9 cellular contexts compared by ENCODE assay signal in the genomic region with DNA sequence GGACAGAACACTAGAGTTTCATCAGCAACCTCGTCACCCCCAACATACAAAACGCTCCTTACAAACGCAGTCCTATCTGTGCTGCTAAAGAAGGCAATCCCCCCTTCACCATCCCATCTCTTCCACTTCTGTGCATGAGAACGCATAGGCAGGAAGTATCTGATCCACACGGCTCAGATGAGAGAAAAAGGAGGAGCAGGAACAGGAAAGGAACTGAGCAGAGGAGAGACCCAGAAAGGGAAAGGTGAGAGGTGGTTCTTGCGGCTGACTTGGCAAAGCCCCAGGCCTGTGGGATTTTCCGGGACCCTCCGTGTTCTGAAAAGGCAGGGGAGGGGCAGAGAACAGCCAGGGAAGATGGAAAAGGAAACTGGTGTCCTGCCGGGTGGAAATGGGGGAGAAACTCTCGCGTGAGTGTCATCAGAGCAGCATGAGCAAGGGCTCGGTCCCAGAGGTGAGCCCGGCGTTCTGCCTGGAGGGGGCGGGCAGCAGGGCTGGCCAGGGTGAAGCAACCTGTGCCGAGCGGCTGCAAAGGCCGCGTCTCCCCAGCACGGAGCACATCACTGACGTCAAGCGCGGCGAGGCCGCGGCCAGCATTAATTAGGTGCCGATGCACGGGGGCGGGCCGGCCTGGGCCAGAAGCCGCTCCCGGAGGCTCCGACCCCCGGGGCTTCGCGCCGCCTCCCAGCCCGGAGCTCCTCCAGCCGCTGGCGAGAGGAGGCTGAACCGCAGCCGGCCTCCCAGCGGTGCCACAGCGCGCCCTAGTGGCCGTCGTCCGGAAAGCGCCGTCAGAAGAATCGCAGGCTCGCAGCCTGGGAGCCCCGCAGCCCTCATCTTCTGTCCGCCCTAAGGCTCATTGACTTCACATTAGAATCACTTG. TPM values are rescaled to one million over a fixed set of nuclear protein-coding genes. Genes with fewer than 3 reads are reported as not detected.
DNase-seq lines count a peak whose midpoint lies in the region; ATAC-seq and TF ChIP-seq lines count a peak whose summit lies in the region.
"Had no signal": no experiment of that assay in that cellular context is flagged by ENCODE, and none has a peak within 500 bp of the region (broad histone marks: within the 10 kb centered on the region; RNA-seq: fewer than 3 reads in every experiment).

No MANE protein-coding gene starts in this region.

- H3K36me3 ChIP-seq in BLaER1 treated with 17β-estradiol and CSF1 and Interleukin-3, amounts not matched to agents 10 nM and 100 nM = no peaks in the 10 kb centered on the region; a peak in 2 of 22 replicates
- H3K36me3 ChIP-seq in lower lobe of right lung = no peaks in the 10 kb centered on the region

- H3K9me3 ChIP-seq in BLaER1 treated with 17β-estradiol and CSF1 and Interleukin-3, amounts not matched to agents 10 nM and 100 nM (replicated peaks in 1 of 11) = peaks cover 22 to 29% (median 24%) of the 10 kb centered on the region in 11 experiments
- H3K9me3 ChIP-seq in lower lobe of right lung = peaks cover 11% of the 10 kb centered on the region

- H3K9ac ChIP-seq in BLaER1 treated with 17β-estradiol and CSF1 and Interleukin-3, amounts not matched to agents 10 nM and 100 nM = peak overlapping the region in 10 of 11 experiments; percentile 40 to 67 (median 63); a peak in 19 of 22 replicates

- TF ChIP-seq CTCF in dorsolateral prefrontal cortex (IDR thresholded peaks at IDR 0.05 in 54 of 56, conservative IDR thresholded peaks at IDR 0.05 in 2 of 56; ENCODE audit: low read depth in 1 of 56, partially characterized antibody in 56 of 56) (peak in 55 of 56 donors; percentile 86 to 99 (median 97)), lower lobe of right lung (IDR thresholded peaks at IDR 0.05) (peak; percentile 98)

- peak overlapping the region; percentile 46 to 71 (median 57) for H3K4me3 ChIP-seq in BLaER1 treated with 17β-estradiol and CSF1 and Interleukin-3, amounts not matched to agents 10 nM and 100 nM
- peak overlapping the region; percentile 36 to 81 (median 66) for H3K4me3 ChIP-seq in dorsolateral prefrontal cortex
- peak overlapping the region; percentile 56 for H3K4me3 ChIP-seq in lower lobe of right lung

- ATAC-seq in GM19324 (IDR thresholded peaks at IDR 0.05; ENCODE audit: low FRiP score, unreplicated experiment) (peak; percentile 86), HG03442 (IDR thresholded peaks at IDR 0.05; ENCODE audit: unreplicated experiment) (peak; percentile 94), lower lobe of right lung (peak; percentile 92 to 93)

- peak; percentile 88 for DNase-seq in NCI-H510A (lab: John Stamatoyannopoulos, UW)
- peak; percentile 76 to 78 for DNase-seq in activated CD4-positive, alpha-beta T cell treated with anti-CD3 and anti-CD28 coated beads, Interleukin-2, amount 50 U/mL, for 4 hours
- peak; percentile 70 to 92 (median 80) for DNase-seq in dorsolateral prefrontal cortex
- peak; percentile 88 for DNase-seq in lower lobe of right lung
- peak; percentile 69 to 85 for DNase-seq in stimulated activated CD4-positive, alpha-beta T cell treated with anti-CD3 and anti-CD28 coated beads, Interleukin-4, amount 100 ng/mL, for 48 hours (ENCODE audit: low read depth in 2 of 2)

- H3K4me2 ChIP-seq in BLaER1 treated with 17β-estradiol and CSF1 and Interleukin-3, amounts not matched to agents 10 nM and 100 nM = peak overlapping the region; percentile 87 to 100 (median 95)

- H3K27ac ChIP-seq in BLaER1 treated with 17β-estradiol and CSF1 and Interleukin-3, amounts not matched to agents 10 nM and 100 nM = peak overlapping the region in 3 of 11 experiments; percentile 18 to 37 (median 21); a peak in 1 of 22 replicates
- peak overlapping the region in 27 of 59 donors; percentile 2 to 81 (median 42) for H3K27ac ChIP-seq in dorsolateral prefrontal cortex
- H3K27ac ChIP-seq in lower lobe of right lung = peak overlapping the region; percentile 33

- peaks cover 0 to 22% (median 9%) of the 10 kb centered on the region in 10 experiments; a peak in 13 of 20 replicates for H3K4me1 ChIP-seq in BLaER1 treated with 17β-estradiol and CSF1 and Interleukin-3, amounts not matched to agents 10 nM and 100 nM
- H3K4me1 ChIP-seq in lower lobe of right lung = peaks cover 33% of the 10 kb centered on the region

- peaks cover 0 to 12% (median 0%) of the 10 kb centered on the region in 11 experiments; a peak in 1 of 22 replicates for H4K20me1 ChIP-seq in BLaER1 treated with 17β-estradiol and CSF1 and Interleukin-3, amounts not matched to agents 10 nM and 100 nM

- H3K27me3 ChIP-seq in BLaER1 treated with 17β-estradiol and CSF1 and Interleukin-3, amounts not matched to agents 10 nM and 100 nM = peaks cover 43 to 70% (median 63%) of the 10 kb centered on the region in 11 experiments
- H3K27me3 ChIP-seq in dorsolateral prefrontal cortex (peaks cover 0 to 19% (median 0%) of the 10 kb centered on the region in 45 donors), lower lobe of right lung (ENCODE audit: low read depth) (peaks cover 6% of the 10 kb centered on the region)

- intact Hi-C loops in dorsolateral prefrontal cortex (cut with DNase I) = loop anchor here (2.0 to 10.0 kb wide), 5 partner anchors 178 to 651 kb away; a partner anchor contains a TSS
- intact Hi-C loops in lower lobe of right lung (cut with DNase I) = loop anchor here (5.0 to 10.0 kb wide), 2 partner anchors 171 to 523 kb away; no protein-coding TSS in a partner anchor

RNA-seq across cellular contexts. Expression of a gene that starts 35.8 kb away (rescaled TPM):
- total RNA-seq in dorsolateral prefrontal cortex = not detected
- not detected for total RNA-seq in lower lobe of right lung
- total RNA-seq: activated CD8-positive, alpha-beta memory T cell treated with anti-CD3 and anti-CD28 coated beads for 36 hours had no signal

RNA-seq across cellular contexts. Expression of a gene that starts 54.2 kb away (rescaled TPM):
- total RNA-seq in dorsolateral prefrontal cortex = under 1 TPM in 7 of 120 experiments, not detected in 113; 0.06 to 0.18 (median 0.07) TPM
- total RNA-seq in lower lobe of right lung = 0.24 TPM
- total RNA-seq: activated CD8-positive, alpha-beta memory T cell treated with anti-CD3 and anti-CD28 coated beads for 36 hours had no signal
